In the genomic region with DNA sequence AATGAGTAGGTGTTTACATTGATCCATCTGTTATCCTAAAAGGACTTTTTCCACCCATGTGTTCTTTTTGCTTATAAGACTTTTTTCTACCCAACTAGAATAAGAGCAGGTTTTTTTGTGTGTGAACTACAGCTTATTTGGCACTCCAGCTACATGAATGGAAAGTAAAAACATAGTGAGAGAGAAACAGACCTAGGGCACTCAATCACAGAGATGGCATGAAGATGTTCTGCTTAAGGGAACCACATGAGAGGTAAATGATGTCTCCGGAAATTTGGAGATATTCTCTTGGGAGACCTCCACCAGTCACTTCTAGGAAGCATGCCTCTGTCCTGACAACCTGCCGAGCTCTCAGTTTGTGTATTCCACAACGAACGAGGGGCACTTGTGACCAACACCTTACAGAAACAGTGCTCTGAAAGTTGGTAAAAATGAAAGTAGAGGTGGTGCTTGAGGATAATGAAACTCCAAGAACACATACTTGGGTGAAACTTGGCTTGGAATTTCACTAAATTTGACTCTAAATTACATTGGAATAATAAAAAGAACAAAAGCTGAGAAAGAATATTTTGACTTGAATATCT, we compare ENCODE assay signal across 20 cellular contexts.
"Had no signal": no experiment of that assay in that cellular context is flagged by ENCODE, and none has a peak within 500 bp of the region (broad histone marks: within the 10 kb centered on the region; RNA-seq: fewer than 3 reads in every experiment).

No MANE protein-coding gene starts in this region.

- H3K9me3 ChIP-seq: prostate gland, tibial nerve, uterus had no signal

- DNase-seq: activated CD4-positive, alpha-beta T cell treated with anti-CD3 and anti-CD28 coated beads, Interleukin-2, amount 50 U/mL, for 48 hours; activated naive CD4-positive, alpha-beta T cell treated with anti-CD3 and anti-CD28 coated beads for 36 hours; activated naive CD8-positive, alpha-beta T cell treated with anti-CD3 and anti-CD28 coated beads, Interleukin-2, amount 50 U/mL, for 24 hours; aorta; effector memory CD4-positive, alpha-beta T cell; foreskin fibroblast; glutamatergic neuron; hypothalamus; kidney glomerular epithelial cell; nephron progenitor cell; right cardiac atrium; stimulated activated CD4-positive, alpha-beta T cell treated with anti-CD3 and anti-CD28 coated beads, Interleukin-15, amount 100 ng/mL, for 24 hours; stimulated activated CD4-positive, alpha-beta T cell treated with anti-CD3 and anti-CD28 coated beads, Interleukin-4, amount 100 ng/mL, for 1 hour; stimulated activated naive CD4-positive, alpha-beta T cell; uterus had no signal

- H3K4me1 ChIP-seq: prostate gland, tibial nerve, uterus had no signal

- H3K27me3 ChIP-seq: tibial nerve, uterus had no signal

- H3K4me3 ChIP-seq: prostate gland, skin epidermis, tibial nerve, uterus had no signal

- H3K27ac ChIP-seq: prostate gland, skin epidermis, tibial nerve, uterus, VCaP had no signal

- ATAC-seq: activated naive CD8-positive, alpha-beta T cell treated with anti-CD3 and anti-CD28 coated beads, Interleukin-2, amount 50 U/mL, for 24 hours; activated T-helper 17 cell treated with anti-CD3 and anti-CD28 coated beads, Interleukin-2, amount 50 U/mL, for 72 hours; right cardiac atrium had no signal

- H3K36me3 ChIP-seq: prostate gland, tibial nerve, uterus had no signal
